33 cellular contexts compared by ENCODE assay signal in genomic region chr2:118638453-118638852, GRCh38.
"Had no signal": no experiment of that assay in that cellular context is flagged by ENCODE, and none has a peak within 500 bp of the region (broad histone marks: within the 10 kb centered on the region; RNA-seq: fewer than 3 reads in every experiment).

No MANE protein-coding gene starts in this region.

- H3K27ac Mint-ChIP-seq: activated CD4-positive, alpha-beta memory T cell treated with anti-CD3 and anti-CD28 coated beads for 36 hours; activated CD8-positive, alpha-beta memory T cell treated with anti-CD3 and anti-CD28 coated beads, Interleukin-2, amount 10 ng/mL, durations not matched to agents 7 days and 5 days; activated CD8-positive, alpha-beta T cell treated with anti-CD3 and anti-CD28 coated beads, Interleukin-2, amount 10 ng/mL, durations not matched to agents 7 days and 5 days; activated naive CD4-positive, alpha-beta T cell treated with anti-CD3 and anti-CD28 coated beads for 36 hours; activated naive CD4-positive, alpha-beta T cell treated with anti-CD3 and anti-CD28 coated beads, Interleukin-2, amount 50 U/mL, for 24 hours; activated naive CD8-positive, alpha-beta T cell treated with anti-CD3 and anti-CD28 coated beads for 36 hours; activated naive CD8-positive, alpha-beta T cell treated with anti-CD3 and anti-CD28 coated beads, Interleukin-2, amount 50 U/mL, for 24 hours; activated T-helper 1 cell treated with anti-CD3 and anti-CD28 coated beads, Interleukin-12 subunit alpha, Interleukin-12 subunit beta, Interleukin-2, Interleukin-4 antibody, amounts not matched to agents 30 ng/mL and 10 ng/mL and 1 ng/mL, durations not matched to agents 14 hours and 24 hours and 36 hours; activated T-helper 2 cell treated with anti-CD3 and anti-CD28 coated beads, Interferon-gamma antibody, Interleukin-2, Interleukin-4, amounts not matched to agents 10 μg/mL and 5 μg/mL and 100 μg/mL, durations not matched to agents 14 hours and 24 hours and 36 hours; effector memory CD8-positive, alpha-beta T cell had no signal

- ATAC-seq: activated CD8-positive, alpha-beta memory T cell treated with anti-CD3 and anti-CD28 coated beads, Interleukin-2, amount 10 ng/mL, durations not matched to agents 7 days and 5 days; activated CD8-positive, alpha-beta T cell treated with anti-CD3 and anti-CD28 coated beads, Interleukin-2, amount 10 ng/mL, durations not matched to agents 7 days and 5 days; activated naive CD8-positive, alpha-beta T cell treated with anti-CD3 and anti-CD28 coated beads, Interleukin-2, amount 50 U/mL, for 24 hours; body of pancreas; effector memory CD8-positive, alpha-beta T cell; foreskin keratinocyte; gastrocnemius medialis; heart left ventricle had no signal

- H3K27me3 ChIP-seq: adrenal gland, body of pancreas, gastrocnemius medialis, hepatocyte had no signal

- H3K27ac ChIP-seq: adrenal gland, body of pancreas, esophagus muscularis mucosa, foreskin keratinocyte, gastrocnemius medialis, heart left ventricle, hepatocyte had no signal

- H3K4me1 Mint-ChIP-seq: activated CD8-positive, alpha-beta memory T cell treated with anti-CD3 and anti-CD28 coated beads, Interleukin-2, amount 10 ng/mL, durations not matched to agents 7 days and 5 days; activated naive CD4-positive, alpha-beta T cell treated with anti-CD3 and anti-CD28 coated beads, Interleukin-2, amount 50 U/mL, for 24 hours; activated naive CD8-positive, alpha-beta T cell treated with anti-CD3 and anti-CD28 coated beads for 36 hours; activated naive CD8-positive, alpha-beta T cell treated with anti-CD3 and anti-CD28 coated beads, Interleukin-2, amount 50 U/mL, for 24 hours had no signal

- H3K4me1 ChIP-seq: adrenal gland, body of pancreas, esophagus muscularis mucosa, foreskin keratinocyte, gastrocnemius medialis, heart left ventricle had no signal

- H3K27me3 Mint-ChIP-seq: activated CD8-positive, alpha-beta memory T cell treated with anti-CD3 and anti-CD28 coated beads, Interleukin-2, amount 10 ng/mL, durations not matched to agents 7 days and 5 days had no signal

- H3K36me3 ChIP-seq: adrenal gland, esophagus muscularis mucosa, gastrocnemius medialis, heart left ventricle had no signal

- H3K4me3 ChIP-seq: adrenal gland, body of pancreas, esophagus muscularis mucosa, gastrocnemius medialis, heart left ventricle, hepatocyte had no signal

- DNase-seq: activated CD4-positive, alpha-beta memory T cell treated with anti-CD3 and anti-CD28 coated beads for 36 hours; activated CD4-positive, alpha-beta T cell treated with anti-CD3 and anti-CD28 coated beads for 1 hour; activated CD4-positive, alpha-beta T cell treated with anti-CD3 and anti-CD28 coated beads for 4 hours; activated CD4-positive, alpha-beta T cell treated with anti-CD3 and anti-CD28 coated beads, Interleukin-2, amount 50 U/mL, for 1 hour; activated CD8-positive, alpha-beta memory T cell treated with anti-CD3 and anti-CD28 coated beads, Interleukin-2, amount 10 ng/mL, durations not matched to agents 7 days and 5 days; activated CD8-positive, alpha-beta memory T cell treated with anti-CD3 and anti-CD28 coated beads, Interleukin-2, amount 50 U/mL, for 4 hours; activated CD8-positive, alpha-beta T cell treated with anti-CD3 and anti-CD28 coated beads, Interleukin-2, amount 10 ng/mL, durations not matched to agents 7 days and 5 days; activated effector memory CD4-positive, alpha-beta T cell treated with anti-CD3 and anti-CD28 coated beads, Interleukin-2, amount 50 U/mL, for 16 hours; activated naive CD4-positive, alpha-beta T cell treated with anti-CD3 and anti-CD28 coated beads for 36 hours; activated naive CD8-positive, alpha-beta T cell treated with anti-CD3 and anti-CD28 coated beads for 36 hours; activated naive CD8-positive, alpha-beta T cell treated with anti-CD3 and anti-CD28 coated beads, Interleukin-2, amount 50 U/mL, for 24 hours; activated T-cell treated with anti-CD3 and anti-CD28 coated beads, Interleukin-2, amount 50 U/mL, for 1 hour; activated T-cell treated with anti-CD3 and anti-CD28 coated beads, Interleukin-2, amount 50 U/mL, for 48 hours; adrenal gland; amygdala; aorta; body of pancreas; caudate nucleus; cortex of kidney; dermis blood vessel endothelial cell; effector CD4-positive, alpha-beta T cell; effector memory CD8-positive, alpha-beta T cell; erythroblast; foreskin keratinocyte; gastrocnemius medialis; glutamatergic neuron; heart left ventricle; T-helper 2 cell had no signal

- H3K36me3 Mint-ChIP-seq: activated CD4-positive, alpha-beta memory T cell treated with anti-CD3 and anti-CD28 coated beads for 36 hours; activated CD8-positive, alpha-beta memory T cell treated with anti-CD3 and anti-CD28 coated beads, Interleukin-2, amount 10 ng/mL, durations not matched to agents 7 days and 5 days; activated naive CD4-positive, alpha-beta T cell treated with anti-CD3 and anti-CD28 coated beads, Interleukin-2, amount 50 U/mL, for 24 hours; activated naive CD8-positive, alpha-beta T cell treated with anti-CD3 and anti-CD28 coated beads for 36 hours had no signal

- H3K4me3 Mint-ChIP-seq: activated CD4-positive, alpha-beta memory T cell treated with anti-CD3 and anti-CD28 coated beads for 36 hours; activated CD8-positive, alpha-beta memory T cell treated with anti-CD3 and anti-CD28 coated beads, Interleukin-2, amount 10 ng/mL, durations not matched to agents 7 days and 5 days; activated CD8-positive, alpha-beta T cell treated with anti-CD3 and anti-CD28 coated beads, Interleukin-2, amount 10 ng/mL, durations not matched to agents 7 days and 5 days; activated naive CD4-positive, alpha-beta T cell treated with anti-CD3 and anti-CD28 coated beads for 36 hours; activated naive CD4-positive, alpha-beta T cell treated with anti-CD3 and anti-CD28 coated beads, Interleukin-2, amount 50 U/mL, for 24 hours; activated naive CD8-positive, alpha-beta T cell treated with anti-CD3 and anti-CD28 coated beads for 36 hours; activated naive CD8-positive, alpha-beta T cell treated with anti-CD3 and anti-CD28 coated beads, Interleukin-2, amount 50 U/mL, for 24 hours; activated T-helper 1 cell treated with anti-CD3 and anti-CD28 coated beads, Interleukin-12 subunit alpha, Interleukin-12 subunit beta, Interleukin-2, Interleukin-4 antibody, amounts not matched to agents 30 ng/mL and 10 ng/mL and 1 ng/mL, durations not matched to agents 14 hours and 24 hours and 36 hours; effector memory CD8-positive, alpha-beta T cell had no signal

- H3K9me3 Mint-ChIP-seq: activated naive CD4-positive, alpha-beta T cell treated with anti-CD3 and anti-CD28 coated beads, Interleukin-2, amount 50 U/mL, for 24 hours; activated naive CD8-positive, alpha-beta T cell treated with anti-CD3 and anti-CD28 coated beads, Interleukin-2, amount 50 U/mL, for 24 hours; activated T-helper 1 cell treated with anti-CD3 and anti-CD28 coated beads, Interleukin-12 subunit alpha, Interleukin-12 subunit beta, Interleukin-2, Interleukin-4 antibody, amounts not matched to agents 30 ng/mL and 10 ng/mL and 1 ng/mL, durations not matched to agents 14 hours and 24 hours and 36 hours; activated T-helper 2 cell treated with anti-CD3 and anti-CD28 coated beads, Interferon-gamma antibody, Interleukin-2, Interleukin-4, amounts not matched to agents 10 μg/mL and 5 μg/mL and 100 μg/mL, durations not matched to agents 14 hours and 24 hours and 36 hours had no signal

- H3K9me3 ChIP-seq: adrenal gland, body of pancreas, esophagus muscularis mucosa, gastrocnemius medialis had no signal
